Comparison of ENCODE assay signal across 1 cellular context in genomic region chr20:44911264-44911921, GRCh38.
TF ChIP-seq lines count a peak whose summit lies in the region.

No MANE protein-coding gene starts in this region.

TF ChIP-seq in HepG2, 621 proteins besides CTCF, POLR2A, EP300 and RAD21 (continues in another document):
- TF ChIP-seq NFIB (CRISPR knock-in tag; IDR thresholded peaks at IDR 0.05; ENCODE audit: borderline replicate concordance) (no peak), ZNF275 (CRISPR knock-in tag; IDR thresholded peaks at IDR 0.05; ENCODE audit: borderline replicate concordance) (no peak), ZNF781 (CRISPR knock-in tag; IDR thresholded peaks at IDR 0.05; ENCODE audit: borderline replicate concordance, not compliant biosample characterization) (no peak), KLF16 (CRISPR knock-in tag; IDR thresholded peaks at IDR 0.05) (peak in 1 of 2 experiments; percentile 91; a peak in 2 of 4 replicates), EHMT2 (IDR thresholded peaks at IDR 0.05; ENCODE audit: borderline replicate concordance, low read depth, low read length) (no peak; the same call in 1 of the 2 replicates), YY1 (IDR thresholded peaks at IDR 0.05; ENCODE audit: insufficient read depth, insufficient replicate concordance, low read depth, low read length) (peak; percentile 91), GRHL1 (CRISPR knock-in tag; conservative IDR thresholded peaks at IDR 0.05) (no peak), ARID2 (CRISPR knock-in tag; IDR thresholded peaks at IDR 0.05; ENCODE audit: borderline replicate concordance) (no peak), ZNF788 (CRISPR knock-in tag; IDR thresholded peaks at IDR 0.05; ENCODE audit: borderline replicate concordance) (peak; percentile 37; the same call in 1 of the 2 replicates), ZNF556 (CRISPR knock-in tag; IDR thresholded peaks at IDR 0.05; ENCODE audit: borderline replicate concordance) (peak; percentile 95), ATF1 (CRISPR knock-in tag; IDR thresholded peaks at IDR 0.05) (no peak), BCL6 (CRISPR knock-in tag; IDR thresholded peaks at IDR 0.05) (no peak), CHCHD3 (CRISPR knock-in tag; IDR thresholded peaks at IDR 0.05) (no peak), ZNF577 (CRISPR knock-in tag; IDR thresholded peaks at IDR 0.05; ENCODE audit: borderline replicate concordance, low read depth) (no peak), SPEN (CRISPR knock-in tag; IDR thresholded peaks at IDR 0.05; ENCODE audit: low read depth) (peak; percentile 85), ZNF235 (CRISPR knock-in tag; IDR thresholded peaks at IDR 0.05; ENCODE audit: borderline replicate concordance) (peak; percentile 50; the same call in 1 of the 2 replicates), ETS1 (CRISPR knock-in tag; IDR thresholded peaks at IDR 0.05) (0 out of 2 replicates have a peak, but pooled peaks have one; percentile 43), BRCA1 (CRISPR knock-in tag; IDR thresholded peaks at IDR 0.05) (peak; percentile 66; the same call in 1 of the 2 replicates), REL (CRISPR knock-in tag; conservative IDR thresholded peaks at IDR 0.05) (no peak), NFE2L2 (IDR thresholded peaks at IDR 0.05; ENCODE audit: low read length) (no peak), ZNF143 (CRISPR knock-in tag; IDR thresholded peaks at IDR 0.05) (peak; percentile 64; the same call in 1 of the 2 replicates), ZNF414 (CRISPR knock-in tag; IDR thresholded peaks at IDR 0.05) (peak; percentile 93), HNF1A (IDR thresholded peaks at IDR 0.05; ENCODE audit: low read depth) (no peak), HNF1A (CRISPR knock-in tag; IDR thresholded peaks at IDR 0.05; ENCODE audit: borderline replicate concordance) (peak; percentile 5; the same call in 1 of the 2 replicates), NR0B2 (CRISPR knock-in tag; IDR thresholded peaks at IDR 0.05) (peak; percentile 39; the same call in 1 of the 2 replicates), PCBP1 (IDR thresholded peaks at IDR 0.05; ENCODE audit: borderline replicate concordance, low read depth, low read length) (0 out of 2 replicates have a peak, but pooled peaks have one; percentile 68), TERF1 (CRISPR knock-in tag; IDR thresholded peaks at IDR 0.05) (no peak), MED8 (CRISPR knock-in tag; IDR thresholded peaks at IDR 0.05; ENCODE audit: insufficient replicate concordance) (no peak), ZNF562 (CRISPR knock-in tag; IDR thresholded peaks at IDR 0.05; ENCODE audit: borderline replicate concordance) (no peak), RARA (CRISPR knock-in tag; IDR thresholded peaks at IDR 0.05) (peak; percentile 52; the same call in 1 of the 2 replicates), ZBTB10 (CRISPR knock-in tag; IDR thresholded peaks at IDR 0.05; ENCODE audit: borderline replicate concordance) (no peak), PRMT3 (CRISPR knock-in tag; IDR thresholded peaks at IDR 0.05; ENCODE audit: borderline replicate concordance, low read depth) (no peak), ZNF264 (CRISPR knock-in tag; IDR thresholded peaks at IDR 0.05) (peak; percentile 92), ZNF841 (CRISPR knock-in tag; IDR thresholded peaks at IDR 0.05; ENCODE audit: borderline replicate concordance) (no peak), ZFX (CRISPR knock-in tag; IDR thresholded peaks at IDR 0.05; ENCODE audit: low read depth) (peak; percentile 47; the same call in 1 of the 2 replicates), ZNF468 (CRISPR knock-in tag; IDR thresholded peaks at IDR 0.05) (no peak; the same call in 1 of the 2 replicates), CERS6 (CRISPR knock-in tag; IDR thresholded peaks at IDR 0.05) (no peak), PBX3 (CRISPR knock-in tag; IDR thresholded peaks at IDR 0.05; ENCODE audit: borderline replicate concordance) (no peak), ZNF773 (CRISPR knock-in tag; IDR thresholded peaks at IDR 0.05; ENCODE audit: borderline replicate concordance) (no peak), PAXIP1 (CRISPR knock-in tag; conservative IDR thresholded peaks at IDR 0.05) (peak; percentile 42; the same call in 1 of the 2 replicates), JUND (CRISPR knock-in tag; IDR thresholded peaks at IDR 0.05) (no peak)
